Comparison of ENCODE assay signal across 14 cellular contexts in the genomic region with DNA sequence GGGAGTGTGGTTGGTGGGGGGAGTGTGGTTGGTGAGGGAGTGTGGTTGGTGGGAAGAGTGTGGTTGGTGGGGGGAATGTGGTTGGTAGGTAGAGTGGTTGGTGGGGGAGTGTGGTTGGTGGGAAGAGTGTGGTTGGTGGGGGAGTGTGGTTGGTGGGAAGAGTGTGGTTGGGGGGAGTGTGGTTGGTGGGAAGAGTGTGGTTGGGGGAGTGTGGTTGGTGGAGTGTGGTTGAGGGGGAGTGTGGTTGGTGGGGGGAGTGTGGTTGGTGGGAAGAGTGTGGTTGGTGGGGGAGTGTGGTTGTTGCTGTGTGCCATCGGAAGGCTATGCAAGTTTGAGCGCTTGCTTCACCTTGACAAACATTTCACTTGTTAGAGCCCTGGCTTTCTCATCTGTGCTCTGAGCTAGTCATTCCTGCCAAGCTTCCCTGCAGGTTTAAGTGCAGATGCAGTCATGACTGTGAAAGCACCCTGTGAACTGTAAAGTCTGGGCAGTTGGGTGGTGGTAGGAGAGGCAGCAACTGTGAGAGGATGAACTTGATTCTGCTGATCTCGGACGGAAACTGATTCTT. TPM values are rescaled to one million over a fixed set of nuclear protein-coding genes. Genes with fewer than 3 reads are reported as not detected.
DNase-seq lines count a peak whose midpoint lies in the region; ATAC-seq and TF ChIP-seq lines count a peak whose summit lies in the region.
"Had no signal": no experiment of that assay in that cellular context is flagged by ENCODE, and none has a peak within 500 bp of the region (broad histone marks: within the 10 kb centered on the region; RNA-seq: fewer than 3 reads in every experiment).

No MANE protein-coding gene starts in this region.

- no peak for TF ChIP-seq CTCF in WTC11 (IDR thresholded peaks at IDR 0.05)

- no peak overlapping the region for H3K4me3 Mint-ChIP-seq in activated CD4-positive, alpha-beta memory T cell treated with anti-CD3 and anti-CD28 coated beads for 36 hours
- no peak overlapping the region for H3K4me3 Mint-ChIP-seq in activated CD4-positive, alpha-beta memory T cell treated with anti-CD3 and anti-CD28 coated beads, Interleukin-2, amount 10 ng/mL, durations not matched to agents 7 days and 5 days
- no peak overlapping the region for H3K4me3 Mint-ChIP-seq in activated CD8-positive, alpha-beta T cell treated with anti-CD3 and anti-CD28 coated beads, Interleukin-2, amount 10 ng/mL, durations not matched to agents 7 days and 5 days
- no peak overlapping the region for H3K4me3 Mint-ChIP-seq in WTC11

- peaks cover 2% of the 10 kb centered on the region for H3K36me3 Mint-ChIP-seq in activated CD4-positive, alpha-beta memory T cell treated with anti-CD3 and anti-CD28 coated beads for 36 hours
- peaks cover 31% of the 10 kb centered on the region for H3K36me3 Mint-ChIP-seq in activated CD4-positive, alpha-beta memory T cell treated with anti-CD3 and anti-CD28 coated beads, Interleukin-2, amount 10 ng/mL, durations not matched to agents 7 days and 5 days (ENCODE audit: low read depth)
- H3K36me3 Mint-ChIP-seq in activated CD8-positive, alpha-beta T cell treated with anti-CD3 and anti-CD28 coated beads, Interleukin-2, amount 10 ng/mL, durations not matched to agents 7 days and 5 days (ENCODE audit: low read depth): peaks cover 28% of the 10 kb centered on the region
- H3K36me3 Mint-ChIP-seq in WTC11: no peaks in the 10 kb centered on the region

- CTCF ChIA-PET in activated CD4-positive, alpha-beta memory T cell treated with anti-CD3 and anti-CD28 coated beads for 36 hours (lab: Charles Lee): no interaction called here
- CTCF ChIA-PET in activated CD4-positive, alpha-beta memory T cell treated with anti-CD3 and anti-CD28 coated beads, Interleukin-2, amount 10 ng/mL, durations not matched to agents 7 days and 5 days (lab: Charles Lee): no interaction called here
- CTCF ChIA-PET in activated CD8-positive, alpha-beta T cell treated with anti-CD3 and anti-CD28 coated beads, Interleukin-2, amount 10 ng/mL, durations not matched to agents 7 days and 5 days (lab: Charles Lee): no interaction called here
- CTCF ChIA-PET in WTC11 (lab: Charles Lee): no interaction called here

- DNase-seq in activated CD4-positive, alpha-beta memory T cell treated with anti-CD3 and anti-CD28 coated beads for 36 hours: peak; percentile 11
- DNase-seq in activated CD4-positive, alpha-beta memory T cell treated with anti-CD3 and anti-CD28 coated beads, Interleukin-2, amount 10 ng/mL, durations not matched to agents 7 days and 5 days: no peak
- DNase-seq in activated CD8-positive, alpha-beta T cell treated with anti-CD3 and anti-CD28 coated beads, Interleukin-2, amount 10 ng/mL, durations not matched to agents 7 days and 5 days: no peak
- DNase-seq in substantia nigra (lab: John Stamatoyannopoulos, UW) (no peak), OCI-M1 (lab: John Stamatoyannopoulos, UW) (no peak), SIG-M5 treated with dmso at 0.1 percent for 504 hours (lab: John Stamatoyannopoulos, UW; ENCODE audit: unreplicated experiment) (no peak), WTC11 (ENCODE audit: low spot score) (no peak)
- DNase-seq: activated CD4-positive, alpha-beta T cell treated with anti-CD3 and anti-CD28 coated beads, Interleukin-2, amount 50 U/mL, for 4 hours; activated naive CD4-positive, alpha-beta T cell treated with anti-CD3 and anti-CD28 coated beads, Interleukin-2, amount 50 U/mL, for 16 hours; stimulated activated CD4-positive, alpha-beta T cell treated with anti-CD3 and anti-CD28 coated beads, Interleukin-15, amount 100 ng/mL, for 24 hours; upper lobe of right lung had no signal

- H3K4me1 Mint-ChIP-seq in activated CD4-positive, alpha-beta memory T cell treated with anti-CD3 and anti-CD28 coated beads for 36 hours (ENCODE audit: low read depth): peaks cover 28% of the 10 kb centered on the region
- peaks cover 22% of the 10 kb centered on the region for H3K4me1 Mint-ChIP-seq in activated CD4-positive, alpha-beta memory T cell treated with anti-CD3 and anti-CD28 coated beads, Interleukin-2, amount 10 ng/mL, durations not matched to agents 7 days and 5 days
- peaks cover 11% of the 10 kb centered on the region for H3K4me1 Mint-ChIP-seq in activated CD8-positive, alpha-beta T cell treated with anti-CD3 and anti-CD28 coated beads, Interleukin-2, amount 10 ng/mL, durations not matched to agents 7 days and 5 days (ENCODE audit: low read depth)
- H3K4me1 Mint-ChIP-seq in WTC11: peaks cover 73% of the 10 kb centered on the region

- POLR2A ChIA-PET in activated CD4-positive, alpha-beta memory T cell treated with anti-CD3 and anti-CD28 coated beads for 36 hours (lab: Charles Lee): no interaction called here
- POLR2A ChIA-PET in activated CD4-positive, alpha-beta memory T cell treated with anti-CD3 and anti-CD28 coated beads, Interleukin-2, amount 10 ng/mL, durations not matched to agents 7 days and 5 days (lab: Charles Lee): no interaction called here
- POLR2A ChIA-PET in activated CD8-positive, alpha-beta T cell treated with anti-CD3 and anti-CD28 coated beads, Interleukin-2, amount 10 ng/mL, durations not matched to agents 7 days and 5 days (lab: Charles Lee): interaction anchor here (0.8 kb wide), 1 partner anchor 87 kb away, joined by 3 read pairs; a partner anchor contains a TSS
- POLR2A ChIA-PET in WTC11 (lab: Charles Lee): no interaction called here

- no peak for ATAC-seq in activated CD8-positive, alpha-beta T cell treated with anti-CD3 and anti-CD28 coated beads, Interleukin-2, amount 10 ng/mL, durations not matched to agents 7 days and 5 days
- ATAC-seq in esophagus mucosa (peak; percentile 37), WTC11 (no peak)
- ATAC-seq: Panc1, upper lobe of right lung had no signal

- no peak overlapping the region for H3K27ac Mint-ChIP-seq in activated CD4-positive, alpha-beta memory T cell treated with anti-CD3 and anti-CD28 coated beads for 36 hours
- no peak overlapping the region for H3K27ac Mint-ChIP-seq in activated CD4-positive, alpha-beta memory T cell treated with anti-CD3 and anti-CD28 coated beads, Interleukin-2, amount 10 ng/mL, durations not matched to agents 7 days and 5 days
- peak overlapping the region; percentile 43 for H3K27ac Mint-ChIP-seq in activated CD8-positive, alpha-beta T cell treated with anti-CD3 and anti-CD28 coated beads, Interleukin-2, amount 10 ng/mL, durations not matched to agents 7 days and 5 days
- H3K27ac Mint-ChIP-seq in WTC11: no peak overlapping the region

- peaks cover 4% of the 10 kb centered on the region for H3K9me3 Mint-ChIP-seq in activated CD4-positive, alpha-beta memory T cell treated with anti-CD3 and anti-CD28 coated beads for 36 hours
- peaks cover 6% of the 10 kb centered on the region for H3K9me3 Mint-ChIP-seq in activated CD4-positive, alpha-beta memory T cell treated with anti-CD3 and anti-CD28 coated beads, Interleukin-2, amount 10 ng/mL, durations not matched to agents 7 days and 5 days
- H3K9me3 Mint-ChIP-seq in activated CD8-positive, alpha-beta T cell treated with anti-CD3 and anti-CD28 coated beads, Interleukin-2, amount 10 ng/mL, durations not matched to agents 7 days and 5 days (ENCODE audit: insufficient read depth): peaks cover 6% of the 10 kb centered on the region
- no peaks in the 10 kb centered on the region for H3K9me3 Mint-ChIP-seq in WTC11

- H3K27ac ChIP-seq in substantia nigra (ENCODE audit: low read depth, low read length, poor library complexity, severe bottlenecking): peak overlapping the region; percentile 0
- H3K27ac ChIP-seq: parathyroid adenoma had no signal

- no peaks in the 10 kb centered on the region for H3K27me3 Mint-ChIP-seq in activated CD4-positive, alpha-beta memory T cell treated with anti-CD3 and anti-CD28 coated beads for 36 hours
- no peaks in the 10 kb centered on the region for H3K27me3 Mint-ChIP-seq in activated CD4-positive, alpha-beta memory T cell treated with anti-CD3 and anti-CD28 coated beads, Interleukin-2, amount 10 ng/mL, durations not matched to agents 7 days and 5 days
- H3K27me3 Mint-ChIP-seq in activated CD8-positive, alpha-beta T cell treated with anti-CD3 and anti-CD28 coated beads, Interleukin-2, amount 10 ng/mL, durations not matched to agents 7 days and 5 days (ENCODE audit: low read depth): peaks cover 9% of the 10 kb centered on the region
- no peaks in the 10 kb centered on the region for H3K27me3 Mint-ChIP-seq in WTC11 (ENCODE audit: low read depth)

- intact Hi-C loops in activated CD4-positive, alpha-beta memory T cell treated with anti-CD3 and anti-CD28 coated beads for 36 hours (cut with micrococcal nuclease): no loop called here

RNA-seq across cellular contexts. Expression of a gene that starts 20.1 kb away (rescaled TPM):
- 10 to 100 TPM; 67.5 to 79.3 TPM for total RNA-seq in activated CD4-positive, alpha-beta memory T cell treated with anti-CD3 and anti-CD28 coated beads for 36 hours
- 100 to 1,000 TPM; 107 to 109 TPM for total RNA-seq in activated CD4-positive, alpha-beta memory T cell treated with anti-CD3 and anti-CD28 coated beads, Interleukin-2, amount 10 ng/mL, durations not matched to agents 7 days and 5 days
- total RNA-seq in activated CD8-positive, alpha-beta T cell treated with anti-CD3 and anti-CD28 coated beads, Interleukin-2, amount 10 ng/mL, durations not matched to agents 7 days and 5 days: 10 to 100 TPM; 68.1 to 73.2 TPM
- total RNA-seq in esophagus mucosa (124 TPM), WTC11 (2021) (92.1 to 105 TPM (median 96.2 TPM) in 3 replicates)

RNA-seq across cellular contexts. Expression of a gene that starts 46.1 kb away (rescaled TPM):
- total RNA-seq in activated CD4-positive, alpha-beta memory T cell treated with anti-CD3 and anti-CD28 coated beads for 36 hours: 1 to 10 TPM; 2.3 to 2.5 TPM
- under 1 TPM; 0.58 to 0.98 TPM for total RNA-seq in activated CD4-positive, alpha-beta memory T cell treated with anti-CD3 and anti-CD28 coated beads, Interleukin-2, amount 10 ng/mL, durations not matched to agents 7 days and 5 days
- 1 to 10 TPM in 1 of 2 experiments, under 1 TPM in 1; 0.97 to 1.1 TPM for total RNA-seq in activated CD8-positive, alpha-beta T cell treated with anti-CD3 and anti-CD28 coated beads, Interleukin-2, amount 10 ng/mL, durations not matched to agents 7 days and 5 days
- total RNA-seq in esophagus mucosa (1.3 TPM), WTC11 (2021) (8.2 to 8.7 TPM (median 8.7 TPM) in 3 replicates)

RNA-seq across cellular contexts. Expression of a gene that starts 46.3 kb away (rescaled TPM):
- 10 to 100 TPM; 15.8 to 19.3 TPM for total RNA-seq in activated CD4-positive, alpha-beta memory T cell treated with anti-CD3 and anti-CD28 coated beads for 36 hours
- 10 to 100 TPM; 17.4 to 20.7 TPM for total RNA-seq in activated CD4-positive, alpha-beta memory T cell treated with anti-CD3 and anti-CD28 coated beads, Interleukin-2, amount 10 ng/mL, durations not matched to agents 7 days and 5 days
- 10 to 100 TPM; 11.6 to 20.0 TPM for total RNA-seq in activated CD8-positive, alpha-beta T cell treated with anti-CD3 and anti-CD28 coated beads, Interleukin-2, amount 10 ng/mL, durations not matched to agents 7 days and 5 days
- total RNA-seq in esophagus mucosa (117 TPM), WTC11 (2021) (51.3 to 64.9 TPM (median 52.1 TPM) in 3 replicates)

RNA-seq across cellular contexts. Expression of a gene that starts 49.6 kb away (rescaled TPM):
- total RNA-seq in activated CD4-positive, alpha-beta memory T cell treated with anti-CD3 and anti-CD28 coated beads for 36 hours: under 1 TPM; 0.45 to 0.56 TPM
- total RNA-seq in activated CD4-positive, alpha-beta memory T cell treated with anti-CD3 and anti-CD28 coated beads, Interleukin-2, amount 10 ng/mL, durations not matched to agents 7 days and 5 days: under 1 TPM; 0.33 to 0.43 TPM
- under 1 TPM; 0.26 to 0.45 TPM for total RNA-seq in activated CD8-positive, alpha-beta T cell treated with anti-CD3 and anti-CD28 coated beads, Interleukin-2, amount 10 ng/mL, durations not matched to agents 7 days and 5 days
- 0.32 TPM for total RNA-seq in esophagus mucosa
- 0.64 to 0.78 TPM (median 0.70 TPM) in 3 replicates for total RNA-seq in WTC11 (2021)
